In genomic region chr6:112029045-112029822, GRCh38 we compare ENCODE assay signal across 8 cellular contexts. TPM values are rescaled to one million over a fixed set of nuclear protein-coding genes. Genes with fewer than 3 reads are reported as not detected.
DNase-seq lines count a peak whose midpoint lies in the region; ATAC-seq and TF ChIP-seq lines count a peak whose summit lies in the region.

No MANE protein-coding gene starts in this region.

- no peaks in the 10 kb centered on the region for H3K27me3 Mint-ChIP-seq in neural crest cell (ENCODE audit: low read depth)

- peak; percentile 65 for ATAC-seq in HG03175 (IDR thresholded peaks at IDR 0.05; ENCODE audit: unreplicated experiment)
- no peak for ATAC-seq in GM18502 (IDR thresholded peaks at IDR 0.05; ENCODE audit: poor library complexity, unreplicated experiment)

- peak; percentile 87 for TF ChIP-seq CTCF in neural crest cell (conservative IDR thresholded peaks at IDR 0.05)

- no peak for TF ChIP-seq POLR2A in erythroblast (IDR thresholded peaks at IDR 0.05; ENCODE audit: low read length)

- peak overlapping the region; percentile 73 for H3K27ac Mint-ChIP-seq in neural crest cell (ENCODE audit: unreplicated experiment)

- peak; percentile 37 for DNase-seq in GM03348 (ENCODE audit: low spot score)
- peak; percentile 14 for DNase-seq in NOMO-1 treated with dmso at 0.1 percent for 144 hours (lab: John Stamatoyannopoulos, UW; ENCODE audit: unreplicated experiment)
- peak; percentile 33 for DNase-seq in activated CD8-positive, alpha-beta memory T cell treated with anti-CD3 and anti-CD28 coated beads, Interleukin-2, amount 50 U/mL, for 24 hours (ENCODE audit: extremely low read depth)
- DNase-seq in erythroblast (lab: John Stamatoyannopoulos, UW): peak; percentile 78 to 83
- peak; percentile 88 for DNase-seq in neural crest cell (ENCODE audit: low read depth, low spot score)
- peak; percentile 71 for DNase-seq in superior temporal gyrus (ENCODE audit: extremely low spot score)

- H3K36me3 Mint-ChIP-seq in neural crest cell (ENCODE audit: low read depth): no peaks in the 10 kb centered on the region

- peaks cover 32% of the 10 kb centered on the region for H3K4me1 Mint-ChIP-seq in neural crest cell

- H3K4me3 Mint-ChIP-seq in neural crest cell: no peak overlapping the region

- peaks cover 10% of the 10 kb centered on the region for H3K9me3 Mint-ChIP-seq in neural crest cell

RNA-seq across cellular contexts. Expression of gene CCN6, which starts 24.7 kb away (rescaled TPM):
- total RNA-seq in neural crest cell: not detected in 2 replicates

RNA-seq across cellular contexts. Expression of gene TUBE1, which starts 58.0 kb away (rescaled TPM):
- total RNA-seq in neural crest cell: 23.4 and 26.3 TPM in 2 replicates

RNA-seq across cellular contexts. Expression of gene FAM229B, which starts 58.2 kb away (rescaled TPM):
- total RNA-seq in neural crest cell: 26.7 and 30.3 TPM in 2 replicates

Comparison
In these comparisons a context has a peak if more than half of its experiments do, and no peak if none do; other contexts are left out.
1. DNase-seq: peak in every context shown above with its lines; median percentile 88 in neural crest cell; 80 in erythroblast; 71 in superior temporal gyrus; 37 in GM03348; 33 in activated CD8-positive, alpha-beta memory T cell treated with anti-CD3 and anti-CD28 coated beads, Interleukin-2, amount 50 U/mL, for 24 hours; 14 in NOMO-1 treated with dmso at 0.1 percent for 144 hours.